In the genomic region with DNA sequence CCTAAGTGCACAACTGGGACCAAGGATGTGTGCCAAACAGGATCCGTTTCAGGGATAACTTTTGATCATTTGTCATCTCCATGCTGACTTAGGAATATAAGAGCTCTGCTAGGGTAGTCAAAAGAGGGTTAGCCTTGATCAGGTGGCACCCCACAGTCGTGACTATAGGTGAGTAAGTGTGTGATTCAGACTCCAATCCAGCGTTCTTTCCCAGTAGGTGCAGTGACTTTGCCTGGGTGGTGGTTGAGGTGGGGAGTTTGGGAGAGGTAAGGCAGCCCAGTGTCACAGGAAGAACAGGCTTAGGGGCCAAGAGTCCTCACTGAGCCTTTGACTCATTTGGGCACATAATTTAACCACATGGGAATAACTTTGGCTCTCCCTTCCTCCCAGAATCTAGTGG, we compare ENCODE assay signal across 24 cellular contexts. TPM values are rescaled to one million over a fixed set of nuclear protein-coding genes. Genes with fewer than 3 reads are reported as not detected.
"Had no signal": no experiment of that assay in that cellular context is flagged by ENCODE, and none has a peak within 500 bp of the region (broad histone marks: within the 10 kb centered on the region; RNA-seq: fewer than 3 reads in every experiment).

No MANE protein-coding gene starts in this region.

- H3K27me3 ChIP-seq: ovary, upper lobe of right lung had no signal

- H3K4me3 ChIP-seq: ovary, spleen, thoracic aorta, upper lobe of right lung had no signal

- DNase-seq: activated CD4-positive, alpha-beta T cell treated with anti-CD3 and anti-CD28 coated beads for 48 hours; activated CD4-positive, CD25-positive, alpha-beta regulatory T cell; activated CD8-positive, alpha-beta T cell treated with anti-CD3 and anti-CD28 coated beads for 36 hours; activated naive CD4-positive, alpha-beta T cell; activated naive CD8-positive, alpha-beta T cell treated with anti-CD3 and anti-CD28 coated beads for 36 hours; activated T-cell treated with anti-CD3 and anti-CD28 coated beads, Interleukin-2, amount 50 U/mL, for 1 hour; dermis blood vessel endothelial cell; effector memory CD4-positive, alpha-beta T cell; foreskin melanocyte; kidney glomerular epithelial cell; mesenchymal stem cell; naive thymus-derived CD4-positive, alpha-beta T cell; ovary; spleen; stimulated activated CD4-positive, alpha-beta T cell treated with anti-CD3 and anti-CD28 coated beads, Interleukin-4, amount 100 ng/mL, for 4 hours; T-helper 1 cell; T-helper 9 cell; upper lobe of right lung had no signal

- H3K9me3 ChIP-seq: ovary, spleen, thoracic aorta, upper lobe of right lung had no signal

- H3K4me1 ChIP-seq: spleen, upper lobe of right lung had no signal

- H3K36me3 ChIP-seq: ovary, spleen, thoracic aorta, upper lobe of right lung had no signal

- H3K27ac ChIP-seq: ovary, spleen, thoracic aorta, upper lobe of right lung had no signal

- ATAC-seq: activated CD8-positive, alpha-beta T cell treated with anti-CD3 and anti-CD28 coated beads for 36 hours; activated T-helper 17 cell treated with anti-CD3 and anti-CD28 coated beads, Interleukin-2, amount 50 U/mL, for 72 hours; naive thymus-derived CD4-positive, alpha-beta T cell; sciatic nerve; stimulated activated memory B cell treated with anti-CD40 and anti-IgM and Interleukin-4, amounts not matched to agents 10 μg/mL and 1 μg/mL and 100 μg/mL, for 72 hours; upper lobe of right lung had no signal

RNA-seq across cellular contexts. Expression of gene CHDH, which starts 51.0 kb away (rescaled TPM):
- polyA plus RNA-seq: naive thymus-derived CD4-positive, alpha-beta T cell had no signal

RNA-seq across cellular contexts. Expression of gene IL17RB, which starts 51.2 kb away (rescaled TPM):
- total RNA-seq: activated CD8-positive, alpha-beta T cell treated with anti-CD3 and anti-CD28 coated beads for 36 hours; activated naive CD8-positive, alpha-beta T cell treated with anti-CD3 and anti-CD28 coated beads for 36 hours; dermis blood vessel endothelial cell; endothelial cell of umbilical vein; pulmonary artery endothelial cell had no signal
